ENCODE assay signal across 10 cellular contexts in the genomic region with DNA sequence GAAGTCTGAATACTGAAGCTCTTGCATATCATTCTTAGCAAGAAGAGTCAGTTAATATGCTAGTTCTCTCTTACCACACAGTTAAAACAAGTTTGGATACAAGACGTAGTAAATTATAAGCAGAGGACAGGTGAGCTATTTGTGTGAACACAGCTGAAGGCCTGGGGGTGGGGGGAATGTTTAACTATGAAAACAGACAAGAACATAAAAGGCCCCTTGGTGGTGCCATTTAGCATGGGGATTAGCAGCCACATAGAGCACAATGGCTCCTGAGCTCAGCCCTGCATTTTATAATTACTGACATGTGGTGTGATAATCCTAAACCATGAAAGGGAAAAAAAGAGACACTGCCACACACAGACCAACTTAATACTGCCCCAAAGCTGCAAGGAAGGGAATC.
DNase-seq lines count a peak whose midpoint lies in the region; ATAC-seq, FAIRE-seq and TF ChIP-seq lines count a peak whose summit lies in the region.
"Had no signal": no experiment of that assay in that cellular context is flagged by ENCODE, and none has a peak within 500 bp of the region (broad histone marks: within the 10 kb centered on the region; RNA-seq: fewer than 3 reads in every experiment).

No MANE protein-coding gene starts in this region.

- H3K4me3 ChIP-seq in esophagus muscularis mucosa (no peak overlapping the region), transverse colon (no peak overlapping the region)

- H3K27ac ChIP-seq in esophagus muscularis mucosa (replicated peaks in 1 of 4) (peak overlapping the region; percentile 50 to 81 (median 61)), transverse colon (peak overlapping the region; percentile 38 to 78 (median 56))
- H3K27ac ChIP-seq: neutrophil had no signal

- 71% methylated on average over 1 of the region's 1 CpG for WGBS in esophagus muscularis mucosa
- WGBS in transverse colon (ENCODE audit: low coverage in 1 of 2), 2 donors = 28 to 43% methylated on average over 1 of the region's 1 CpG

- H3K4me3 Mint-ChIP-seq in activated CD4-positive, alpha-beta T cell treated with anti-CD3 and anti-CD28 coated beads, Interleukin-2, amount 10 ng/mL, durations not matched to agents 7 days and 5 days = no peak overlapping the region
- H3K4me3 Mint-ChIP-seq in T-helper 17 cell = no peak overlapping the region

- H3K9me3 Mint-ChIP-seq in activated CD4-positive, alpha-beta T cell treated with anti-CD3 and anti-CD28 coated beads, Interleukin-2, amount 10 ng/mL, durations not matched to agents 7 days and 5 days = peaks cover 6% of the 10 kb centered on the region

- TF ChIP-seq CTCF in esophagus muscularis mucosa (IDR thresholded peaks at IDR 0.05) (no peak), transverse colon (IDR thresholded peaks at IDR 0.05) (no peak)

- TF ChIP-seq POLR2A in esophagus muscularis mucosa (IDR thresholded peaks at IDR 0.05; ENCODE audit: low read depth) = no peak
- no peak for TF ChIP-seq POLR2A in transverse colon (IDR thresholded peaks at IDR 0.05)
- no peak for TF ChIP-seq POLR2A in GM12892 (IDR thresholded peaks at IDR 0.05; ENCODE audit: low read depth, low read length)

- peaks cover 35% of the 10 kb centered on the region for H3K4me1 Mint-ChIP-seq in activated CD4-positive, alpha-beta T cell treated with anti-CD3 and anti-CD28 coated beads, Interleukin-2, amount 10 ng/mL, durations not matched to agents 7 days and 5 days
- H3K4me1 Mint-ChIP-seq in T-helper 17 cell = peaks cover 36% of the 10 kb centered on the region

- no peak for DNase-seq in activated CD4-positive, alpha-beta T cell treated with anti-CD3 and anti-CD28 coated beads, Interleukin-2, amount 10 ng/mL, durations not matched to agents 7 days and 5 days
- DNase-seq in activated CD4-positive, alpha-beta T cell treated with anti-CD3 and anti-CD28 coated beads, Interleukin-2, amount 50 U/mL, for 1 hour = no peak
- DNase-seq in NCI-H526 treated with DMSO at 0.1 percent for 48 hours (lab: John Stamatoyannopoulos, UW) = peak; percentile 97
- no peak for DNase-seq in esophagus muscularis mucosa (ENCODE audit: extremely low spot score)
- no peak for DNase-seq in transverse colon
- no peak for DNase-seq in GM12892 (ENCODE audit: insufficient read length)
- DNase-seq in epidermal melanocyte (ENCODE audit: insufficient read length, low spot score) = no peak
- no peak for DNase-seq in T-helper 17 cell

- H3K27me3 ChIP-seq in esophagus muscularis mucosa (no peaks in the 10 kb centered on the region), transverse colon (no peaks in the 10 kb centered on the region)
- H3K27me3 ChIP-seq: neutrophil had no signal

- no peaks in the 10 kb centered on the region for H3K9me3 ChIP-seq in esophagus muscularis mucosa
- no peaks in the 10 kb centered on the region for H3K9me3 ChIP-seq in transverse colon
- no peaks in the 10 kb centered on the region for H3K9me3 ChIP-seq in T-helper 17 cell (ENCODE audit: control insufficient read depth, low read length, poor library complexity, severe bottlenecking)
- H3K9me3 ChIP-seq: neutrophil had no signal

- CTCF ChIA-PET in activated CD4-positive, alpha-beta T cell treated with anti-CD3 and anti-CD28 coated beads, Interleukin-2, amount 10 ng/mL, durations not matched to agents 7 days and 5 days (lab: Charles Lee) = interaction anchor here (0.6 to 1.8 kb wide), 8 partner anchors 9 to 241 kb away, joined by 3 to 7 read pairs (median 4); no protein-coding TSS in a partner anchor

- POLR2A ChIA-PET in activated CD4-positive, alpha-beta T cell treated with anti-CD3 and anti-CD28 coated beads, Interleukin-2, amount 10 ng/mL, durations not matched to agents 7 days and 5 days (lab: Charles Lee) = no interaction called here

- in situ Hi-C loops in transverse colon (cut with MboI; ENCODE audit: low pct_ligation_motif_present in 1 of 4, low pct_unique_long_range_greater_than_20kb in 1 of 4, low sequenced_read_pairs in 3 of 4) = no loop called here

- ATAC-seq in T-helper 17 cell = no peak

- no peaks in the 10 kb centered on the region for H3K27me3 Mint-ChIP-seq in activated CD4-positive, alpha-beta T cell treated with anti-CD3 and anti-CD28 coated beads, Interleukin-2, amount 10 ng/mL, durations not matched to agents 7 days and 5 days
- no peaks in the 10 kb centered on the region for H3K27me3 Mint-ChIP-seq in T-helper 17 cell

- peaks cover 0 to 7% (median 2%) of the 10 kb centered on the region in 4 donors for H3K36me3 ChIP-seq in esophagus muscularis mucosa
- H3K36me3 ChIP-seq in transverse colon = no peaks in the 10 kb centered on the region
- H3K36me3 ChIP-seq: neutrophil had no signal

- TF ChIP-seq EP300 in esophagus muscularis mucosa (IDR thresholded peaks at IDR 0.05) (no peak), transverse colon (IDR thresholded peaks at IDR 0.05; ENCODE audit: low read depth) (no peak)

- intact Hi-C loops in esophagus muscularis mucosa (cut with DNase I) = no loop called here
- intact Hi-C loops in transverse colon (cut with DNase I; ENCODE audit: low total_unique reads) = no loop called here

- H3K36me3 Mint-ChIP-seq in activated CD4-positive, alpha-beta T cell treated with anti-CD3 and anti-CD28 coated beads, Interleukin-2, amount 10 ng/mL, durations not matched to agents 7 days and 5 days (ENCODE audit: low read depth) = peaks cover 11% of the 10 kb centered on the region
- H3K36me3 Mint-ChIP-seq in T-helper 17 cell (ENCODE audit: low read depth) = peaks cover 13% of the 10 kb centered on the region

- H3K4me1 ChIP-seq in esophagus muscularis mucosa = peaks cover 39 to 98% (median 85%) of the 10 kb centered on the region in 4 donors
- peaks cover 9 to 43% (median 26%) of the 10 kb centered on the region in 4 donors for H3K4me1 ChIP-seq in transverse colon

- no peak for FAIRE-seq in GM12892 (lab: Jason Lieb, UNC)
- FAIRE-seq: colon had no signal

- peak overlapping the region; percentile 63 for H3K27ac Mint-ChIP-seq in activated CD4-positive, alpha-beta T cell treated with anti-CD3 and anti-CD28 coated beads, Interleukin-2, amount 10 ng/mL, durations not matched to agents 7 days and 5 days
- no peak overlapping the region for H3K27ac Mint-ChIP-seq in T-helper 17 cell
